Comparison of ENCODE assay signal across 23 cellular contexts in genomic region chr3:23450051-23450450, GRCh38.
DNase-seq lines count a peak whose midpoint lies in the region; ATAC-seq, FAIRE-seq and TF ChIP-seq lines count a peak whose summit lies in the region.
"Had no signal": no experiment of that assay in that cellular context is flagged by ENCODE, and none has a peak within 500 bp of the region (broad histone marks: within the 10 kb centered on the region; RNA-seq: fewer than 3 reads in every experiment).

No MANE protein-coding gene starts in this region.

- H3K4me1 ChIP-seq in right atrium auricular region, result peaks cover 0 to 15% of the 10 kb centered on the region in 2 donors
- H3K4me1 ChIP-seq in mesendoderm (ENCODE audit: control insufficient read depth, low read depth, low read length), result peaks cover 7% of the 10 kb centered on the region
- H3K4me1 ChIP-seq in subcutaneous abdominal adipose tissue (ENCODE audit: control insufficient read depth in 5 of 5, insufficient read depth in 5 of 5, low read length in 5 of 5), result peaks cover 0 to 15% (median 5%) of the 10 kb centered on the region in 5 donors
- H3K4me1 ChIP-seq in testis, result peaks cover 26% of the 10 kb centered on the region
- H3K4me1 ChIP-seq: BE2C had no signal

- no peak overlapping the region for H2BK15ac ChIP-seq in mesendoderm (replicated peaks; ENCODE audit: low read depth)

- H3K27me3 ChIP-seq in right atrium auricular region, result no peaks in the 10 kb centered on the region
- H3K27me3 ChIP-seq in mesendoderm (ENCODE audit: insufficient read depth, low read length, poor library complexity), result no peaks in the 10 kb centered on the region
- H3K27me3 ChIP-seq in subcutaneous abdominal adipose tissue (ENCODE audit: control insufficient read depth in 5 of 5, insufficient read depth in 4 of 5, low read length in 5 of 5), result no peaks in the 10 kb centered on the region
- H3K27me3 ChIP-seq in testis, result no peaks in the 10 kb centered on the region
- H3K27me3 ChIP-seq: BE2C; BLaER1 treated with 17β-estradiol and CSF1 and Interleukin-3, amounts not matched to agents 10 nM and 100 nM had no signal

- H3K56ac ChIP-seq in mesendoderm (ENCODE audit: low read length), result no peak overlapping the region

- WGBS in mesendoderm (ENCODE audit: extremely low coverage, insufficient coverage, low lambda C conversion rate), result no CpG with 5 or more reads among the region's 2 CpGs
- 39 to 44% methylated on average over 2 of the region's 2 CpGs for WGBS in testis, 2 donors

- no peaks in the 10 kb centered on the region for H3K36me3 ChIP-seq in right atrium auricular region
- no peaks in the 10 kb centered on the region for H3K36me3 ChIP-seq in mesendoderm (ENCODE audit: control insufficient read depth, insufficient read depth, low read length)
- no peaks in the 10 kb centered on the region for H3K36me3 ChIP-seq in subcutaneous abdominal adipose tissue (ENCODE audit: control insufficient read depth in 5 of 5, insufficient read depth in 5 of 5, low read length in 5 of 5)
- H3K36me3 ChIP-seq in testis (ENCODE audit: low read depth, missing control alignments), result no peaks in the 10 kb centered on the region
- H3K36me3 ChIP-seq: BE2C; BLaER1 treated with 17β-estradiol and CSF1 and Interleukin-3, amounts not matched to agents 10 nM and 100 nM had no signal

- FAIRE-seq in GM19239 (lab: Jason Lieb, UNC), result peak; percentile 53
- FAIRE-seq: A549, GM12878 had no signal

- H3K18ac ChIP-seq in mesendoderm (ENCODE audit: low read length), result no peak overlapping the region

- H2BK5ac ChIP-seq in mesendoderm (ENCODE audit: low read length), result no peak overlapping the region

- no peak overlapping the region for H2AK5ac ChIP-seq in mesendoderm (ENCODE audit: low read length)

- H4K8ac ChIP-seq in mesendoderm (ENCODE audit: low read depth, low read length), result no peak overlapping the region

- ATAC-seq in Right ventricle myocardium superior (ENCODE audit: poor library complexity), result peak; percentile 66
- ATAC-seq: A549, GM12878, GM23338, HCT116 had no signal

- intact Hi-C loops in Right ventricle myocardium superior (cut with DNase I) (no loop called here), testis (cut with DNase I; ENCODE audit: low total_unique reads) (no loop called here)

- peaks cover 2% of the 10 kb centered on the region for H3K79me1 ChIP-seq in mesendoderm (ENCODE audit: low read length)

- no peaks in the 10 kb centered on the region for H3K9me3 ChIP-seq in right atrium auricular region
- no peaks in the 10 kb centered on the region for H3K9me3 ChIP-seq in subcutaneous abdominal adipose tissue (ENCODE audit: control insufficient read depth in 5 of 5, low read length in 5 of 5)
- no peaks in the 10 kb centered on the region for H3K9me3 ChIP-seq in testis
- H3K9me3 ChIP-seq: A549, BE2C had no signal

- no peak overlapping the region for H3K23ac ChIP-seq in mesendoderm (ENCODE audit: low read length)

- no peak overlapping the region for H3K4me2 ChIP-seq in mesendoderm (ENCODE audit: low read length)
- H3K4me2 ChIP-seq: A549; BLaER1 treated with 17β-estradiol and CSF1 and Interleukin-3, amounts not matched to agents 10 nM and 100 nM; GM23338 had no signal

- no peak overlapping the region for H3K27ac ChIP-seq in right atrium auricular region
- H3K27ac ChIP-seq in mesendoderm (ENCODE audit: low read depth, low read length), result no peak overlapping the region
- peak overlapping the region; percentile 20 for H3K27ac ChIP-seq in subcutaneous abdominal adipose tissue (ENCODE audit: low read depth, low read length)
- H3K27ac ChIP-seq in testis, result no peak overlapping the region
- H3K27ac ChIP-seq: A549; BLaER1 treated with 17β-estradiol and CSF1 and Interleukin-3, amounts not matched to agents 10 nM and 100 nM had no signal

- H3K9ac ChIP-seq in mesendoderm (ENCODE audit: low read length) (no peak overlapping the region), subcutaneous abdominal adipose tissue (ENCODE audit: low read length in 5 of 5) (no peak overlapping the region)
- H3K9ac ChIP-seq: BLaER1 treated with 17β-estradiol and CSF1 and Interleukin-3, amounts not matched to agents 10 nM and 100 nM had no signal

- no peaks in the 10 kb centered on the region for H3K79me2 ChIP-seq in mesendoderm (ENCODE audit: control insufficient read depth, insufficient read depth, low read length)

- H3K4me3 ChIP-seq in right atrium auricular region (no peak overlapping the region), mesendoderm (ENCODE audit: low read length) (no peak overlapping the region), subcutaneous abdominal adipose tissue (ENCODE audit: low read depth in 1 of 5, low read length in 5 of 5) (no peak overlapping the region), testis (no peak overlapping the region)
- H3K4me3 ChIP-seq: A549; BLaER1 treated with 17β-estradiol and CSF1 and Interleukin-3, amounts not matched to agents 10 nM and 100 nM; GM12878; GM23338 had no signal

- H2BK120ac ChIP-seq in mesendoderm (ENCODE audit: low read depth, low read length), result peak overlapping the region; percentile 64

- no peak for TF ChIP-seq POLR2A in testis (IDR thresholded peaks at IDR 0.05)

- no peak for DNase-seq in Right ventricle myocardium superior
- no peak for DNase-seq in right atrium auricular region (ENCODE audit: low spot score)
- no peak for DNase-seq in GM19239 (ENCODE audit: insufficient read length, low spot score)
- DNase-seq in mesendoderm, result no peak
- DNase-seq in stimulated activated naive CD4-positive, alpha-beta T cell (lab: John Stamatoyannopoulos, UW), result no peak
- no peak for DNase-seq in testis
- DNase-seq: 8988T; ACHN; AML-193; BE2C; CD4-positive, alpha-beta T cell; CD8-positive, alpha-beta memory T cell; DMS 273 treated with DMSO at 0.1 percent for 48 hours; DMS79; EL; GDM1; H9 had no signal

- H4K5ac ChIP-seq in mesendoderm (ENCODE audit: low read length), result no peak overlapping the region

- H3K4ac ChIP-seq in mesendoderm (ENCODE audit: low read depth, low read length), result no peak overlapping the region

- TF ChIP-seq CTCF in right atrium auricular region (IDR thresholded peaks at IDR 0.05) (no peak), testis (IDR thresholded peaks at IDR 0.05) (no peak)
